ENCODE assay signal across 18 cellular contexts in genomic region chr9:28332648-28333047, GRCh38.
"Had no signal": no experiment of that assay in that cellular context is flagged by ENCODE, and none has a peak within 500 bp of the region (broad histone marks: within the 10 kb centered on the region; RNA-seq: fewer than 3 reads in every experiment).

No MANE protein-coding gene starts in this region.

- H3K27ac Mint-ChIP-seq: naive thymus-derived CD8-positive, alpha-beta T cell; stimulated activated effector memory CD8-positive, alpha-beta T cell treated with anti-CD3 and anti-CD28 coated beads, Interleukin-12 subunit alpha, Interleukin-12 subunit beta, amount 100 ng/mL, for 72 hours; type B pancreatic cell had no signal

- H3K4me3 ChIP-seq: gastrocnemius medialis, heart right ventricle, mucosa of descending colon, suprapubic skin, thyroid gland had no signal

- H3K4me3 Mint-ChIP-seq: naive thymus-derived CD8-positive, alpha-beta T cell; stimulated activated effector memory CD8-positive, alpha-beta T cell treated with anti-CD3 and anti-CD28 coated beads, Interleukin-12 subunit alpha, Interleukin-12 subunit beta, amount 100 ng/mL, for 72 hours; type B pancreatic cell had no signal

- DNase-seq: cortex of kidney; effector memory CD4-positive, alpha-beta T cell; gastrocnemius medialis; heart right ventricle; hypothalamus; mammary epithelial cell; mucosa of descending colon; naive thymus-derived CD8-positive, alpha-beta T cell; posterior cingulate gyrus; stimulated activated CD4-positive, alpha-beta T cell treated with anti-CD3 and anti-CD28 coated beads, Interleukin-2, amount 100 ng/mL, for 24 hours; stimulated activated CD8-positive, alpha-beta memory T cell treated with anti-CD3 and anti-CD28 coated beads, Interleukin-4, amount 100 ng/mL, for 48 hours; stimulated activated naive CD8-positive, alpha-beta T cell treated with anti-CD3 and anti-CD28 coated beads, Interleukin-15, Interleukin-2, amounts not matched to agents 100 U/mL and 50 U/mL, for 24 hours; thyroid gland had no signal

- ATAC-seq: gastrocnemius medialis; heart right ventricle; left lobe of liver; mucosa of descending colon; naive thymus-derived CD8-positive, alpha-beta T cell; sciatic nerve; stimulated activated effector memory CD8-positive, alpha-beta T cell treated with anti-CD3 and anti-CD28 coated beads, Interleukin-12 subunit alpha, Interleukin-12 subunit beta, amount 100 ng/mL, for 72 hours; stimulated activated naive CD8-positive, alpha-beta T cell treated with anti-CD3 and anti-CD28 coated beads, Interleukin-15, Interleukin-2, amounts not matched to agents 100 U/mL and 50 U/mL, for 24 hours had no signal

- H3K4me1 Mint-ChIP-seq: naive thymus-derived CD8-positive, alpha-beta T cell; stimulated activated effector memory CD8-positive, alpha-beta T cell treated with anti-CD3 and anti-CD28 coated beads, Interleukin-12 subunit alpha, Interleukin-12 subunit beta, amount 100 ng/mL, for 72 hours had no signal

- H3K27ac ChIP-seq: gastrocnemius medialis, heart right ventricle, suprapubic skin, thyroid gland had no signal

- H3K9me3 ChIP-seq: gastrocnemius medialis, mucosa of descending colon, suprapubic skin, thyroid gland had no signal

- H3K27me3 Mint-ChIP-seq: naive thymus-derived CD8-positive, alpha-beta T cell; type B pancreatic cell had no signal

- H3K4me1 ChIP-seq: gastrocnemius medialis, heart right ventricle, suprapubic skin, thyroid gland had no signal

- H3K27me3 ChIP-seq: gastrocnemius medialis, heart right ventricle, suprapubic skin, thyroid gland had no signal

- H3K36me3 ChIP-seq: gastrocnemius medialis, heart right ventricle, suprapubic skin, thyroid gland had no signal

- H3K36me3 Mint-ChIP-seq: naive thymus-derived CD8-positive, alpha-beta T cell; stimulated activated effector memory CD8-positive, alpha-beta T cell treated with anti-CD3 and anti-CD28 coated beads, Interleukin-12 subunit alpha, Interleukin-12 subunit beta, amount 100 ng/mL, for 72 hours; type B pancreatic cell had no signal
